In the genomic region with DNA sequence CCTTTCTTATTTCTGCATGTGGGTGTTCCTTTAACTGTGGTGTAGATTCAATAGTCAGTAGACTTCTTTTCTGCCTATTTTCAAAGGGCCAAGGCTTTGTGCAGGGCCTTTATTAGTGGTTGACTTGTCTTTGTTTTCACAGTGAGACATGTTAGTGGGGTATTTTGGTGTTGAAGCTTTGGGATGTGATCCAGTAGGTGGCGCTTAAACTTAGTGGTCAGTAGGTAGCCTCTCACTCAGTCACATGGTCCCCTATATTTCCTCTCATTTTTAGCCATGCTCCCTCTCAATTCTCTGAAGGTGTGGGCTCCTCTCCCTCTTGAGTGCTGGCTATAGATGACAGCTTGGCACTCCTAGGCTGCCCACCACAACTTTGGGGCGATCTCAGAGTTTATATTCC, we compare ENCODE assay signal across 10 cellular contexts. TPM values are rescaled to one million over a fixed set of nuclear protein-coding genes. Genes with fewer than 3 reads are reported as not detected.
DNase-seq lines count a peak whose midpoint lies in the region; ATAC-seq and TF ChIP-seq lines count a peak whose summit lies in the region.
"Had no signal": no experiment of that assay in that cellular context is flagged by ENCODE, and none has a peak within 500 bp of the region (broad histone marks: within the 10 kb centered on the region; RNA-seq: fewer than 3 reads in every experiment).

No MANE protein-coding gene starts in this region.

- ATAC-seq in HG03280 (IDR thresholded peaks at IDR 0.05; ENCODE audit: unreplicated experiment) (peak; percentile 60), HG03097 (IDR thresholded peaks at IDR 0.05; ENCODE audit: low FRiP score, unreplicated experiment) (no peak), HG03139 (IDR thresholded peaks at IDR 0.05; ENCODE audit: unreplicated experiment) (no peak)

- in situ Hi-C loops in GM13976 (cut with MboI; ENCODE audit: low sequenced_read_pairs, unreplicated experiment): no loop called here

- peak; percentile 38 for DNase-seq in GM13976 (ENCODE audit: low spot score)
- DNase-seq in myocyte (ENCODE audit: low read depth): peak; percentile 43
- DNase-seq in GF-D8 (lab: John Stamatoyannopoulos, UW): no peak
- no peak for DNase-seq in H4 (ENCODE audit: low spot score)
- DNase-seq: head of caudate nucleus; stimulated activated CD4-positive, alpha-beta T cell treated with anti-CD3 and anti-CD28 coated beads, Interleukin-2, amount 100 ng/mL, for 24 hours had no signal

- TF ChIP-seq CTCF in GM13976 (IDR thresholded peaks at IDR 0.05; ENCODE audit: borderline replicate concordance, control extremely low read depth, extremely low read depth, insufficient read depth, missing control alignments): no peak
- 0 out of 2 replicates have a peak, but pooled peaks have one; percentile 36 for TF ChIP-seq CTCF in WI38 (IDR thresholded peaks at IDR 0.05; ENCODE audit: low read depth, low read length)

- no peak overlapping the region for H3K4me3 ChIP-seq in WI38 (ENCODE audit: low read depth, low read length)

RNA-seq across cellular contexts. Expression of gene SLC10A7, which starts 23.4 kb away (rescaled TPM):
- total RNA-seq in myocyte: 5.6 and 7.4 TPM in 2 replicates
- 2.5 TPM for polyA plus RNA-seq in myocyte (2012)
- 6.0 and 11.7 TPM in 2 replicates for total RNA-seq in H4 (2014; rRNA removed; shearing (Covaris generic))

Comparison
In these comparisons a context has a peak if more than half of its experiments do, and no peak if none do; other contexts are left out.
1. DNase-seq: peak in GM13976 (single experiment) and myocyte (single experiment); none in GF-D8 (single experiment) and H4 (single experiment).